Comparison of ENCODE assay signal across 27 cellular contexts in the genomic region with DNA sequence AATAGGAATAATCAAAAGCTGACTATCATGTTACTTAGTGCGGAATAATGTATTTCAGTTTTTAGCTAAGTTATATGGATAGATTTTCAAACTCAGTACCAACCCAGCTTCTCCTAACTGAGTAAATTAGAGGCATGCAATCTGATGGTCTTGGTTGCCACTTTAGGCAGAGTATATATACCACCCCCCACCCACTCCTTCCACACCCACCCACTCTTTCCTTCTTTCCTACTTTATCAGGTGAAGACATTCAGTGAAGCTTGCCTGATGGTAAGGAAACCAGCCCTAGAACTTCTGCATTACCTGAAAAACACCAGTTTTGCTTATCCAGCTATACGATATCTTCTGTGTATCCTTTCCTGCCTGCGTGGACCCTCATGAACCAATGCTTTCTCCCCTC.
"Had no signal": no experiment of that assay in that cellular context is flagged by ENCODE, and none has a peak within 500 bp of the region (broad histone marks: within the 10 kb centered on the region; RNA-seq: fewer than 3 reads in every experiment).

No MANE protein-coding gene starts in this region.

- H3K4me1 ChIP-seq: left ventricle myocardium inferior, pancreas, prostate gland, testis, thyroid gland, transverse colon, upper lobe of left lung, vagina had no signal

- H3K36me3 Mint-ChIP-seq: natural killer cell treated with Interleukin-12 subunit alpha and Interleukin-12 subunit beta and Interleukin-15 and Interleukin-18, amount 100 ng/mL, for 72 hours had no signal

- H3K36me3 ChIP-seq: prostate gland had no signal

- DNase-seq: hypothalamus; islet precursor cell; left ventricle myocardium inferior; midbrain; mucosa of descending colon; naive thymus-derived CD4-positive, alpha-beta T cell; pancreas; posterior cingulate gyrus; retina; right cardiac atrium; stimulated activated CD4-positive, alpha-beta T cell treated with anti-CD3 and anti-CD28 coated beads, Interleukin-12 subunit alpha, Interleukin-12 subunit beta, amount 100 ng/mL, for 4 hours; stimulated activated CD4-positive, alpha-beta T cell treated with anti-CD3 and anti-CD28 coated beads, Interleukin-15, amount 100 ng/mL, for 24 hours; stimulated activated CD4-positive, alpha-beta T cell treated with anti-CD3 and anti-CD28 coated beads, Interleukin-2, amount 100 ng/mL, for 24 hours; stimulated activated CD4-positive, alpha-beta T cell treated with anti-CD3 and anti-CD28 coated beads, Interleukin-4, amount 100 ng/mL, for 1 hour; stimulated activated naive B cell treated with anti-CD40 and anti-IgM and Interleukin-4, amounts not matched to agents 10 μg/mL and 1 μg/mL and 100 μg/mL, for 72 hours; stimulated activated naive CD8-positive, alpha-beta T cell treated with anti-CD3 and anti-CD28 coated beads, Interleukin-15, Interleukin-2, amounts not matched to agents 100 U/mL and 50 U/mL, for 24 hours; stomach; testis; thyroid gland; transverse colon; upper lobe of left lung had no signal

- H3K4me3 Mint-ChIP-seq: naive thymus-derived CD4-positive, alpha-beta T cell; natural killer cell treated with Interleukin-12 subunit alpha and Interleukin-12 subunit beta and Interleukin-15 and Interleukin-18, amount 100 ng/mL, for 72 hours; stimulated activated naive B cell treated with anti-CD40 and anti-IgM and Interleukin-4, amounts not matched to agents 10 μg/mL and 1 μg/mL and 100 μg/mL, for 72 hours had no signal

- H3K27ac Mint-ChIP-seq: natural killer cell treated with Interleukin-12 subunit alpha and Interleukin-12 subunit beta and Interleukin-15 and Interleukin-18, amount 100 ng/mL, for 72 hours; stimulated activated naive B cell treated with anti-CD40 and anti-IgM and Interleukin-4, amounts not matched to agents 10 μg/mL and 1 μg/mL and 100 μg/mL, for 72 hours had no signal

- ATAC-seq: mucosa of descending colon; naive thymus-derived CD4-positive, alpha-beta T cell; natural killer cell treated with Interleukin-12 subunit alpha and Interleukin-12 subunit beta and Interleukin-15 and Interleukin-18, amount 100 ng/mL, for 72 hours; pancreas; right cardiac atrium; sciatic nerve; stimulated activated naive B cell treated with anti-CD40 and anti-IgM and Interleukin-4, amounts not matched to agents 10 μg/mL and 1 μg/mL and 100 μg/mL, for 72 hours; stimulated activated naive CD8-positive, alpha-beta T cell treated with anti-CD3 and anti-CD28 coated beads, Interleukin-15, Interleukin-2, amounts not matched to agents 100 U/mL and 50 U/mL, for 24 hours had no signal

- H3K27me3 Mint-ChIP-seq: naive thymus-derived CD4-positive, alpha-beta T cell; natural killer cell treated with Interleukin-12 subunit alpha and Interleukin-12 subunit beta and Interleukin-15 and Interleukin-18, amount 100 ng/mL, for 72 hours; stimulated activated naive B cell treated with anti-CD40 and anti-IgM and Interleukin-4, amounts not matched to agents 10 μg/mL and 1 μg/mL and 100 μg/mL, for 72 hours had no signal

- H3K9me3 ChIP-seq: left ventricle myocardium inferior, mucosa of descending colon, pancreas, prostate gland, stomach, testis, thyroid gland, transverse colon, upper lobe of left lung, vagina had no signal

- H3K27ac ChIP-seq: left ventricle myocardium inferior, pancreas, prostate gland, skin epidermis, stomach, testis, thyroid gland, transverse colon, upper lobe of left lung, vagina had no signal

- H3K4me3 ChIP-seq: left ventricle myocardium inferior, lung, mucosa of descending colon, pancreas, prostate gland, skin epidermis, stomach, testis, thyroid gland, transverse colon, upper lobe of left lung, vagina had no signal

- H3K27me3 ChIP-seq: pancreas, stomach, testis, thyroid gland, transverse colon, upper lobe of left lung, vagina had no signal

- H3K4me1 Mint-ChIP-seq: stimulated activated naive B cell treated with anti-CD40 and anti-IgM and Interleukin-4, amounts not matched to agents 10 μg/mL and 1 μg/mL and 100 μg/mL, for 72 hours had no signal

- H3K9me3 Mint-ChIP-seq: naive thymus-derived CD4-positive, alpha-beta T cell; natural killer cell treated with Interleukin-12 subunit alpha and Interleukin-12 subunit beta and Interleukin-15 and Interleukin-18, amount 100 ng/mL, for 72 hours; stimulated activated naive B cell treated with anti-CD40 and anti-IgM and Interleukin-4, amounts not matched to agents 10 μg/mL and 1 μg/mL and 100 μg/mL, for 72 hours had no signal
